18 cellular contexts compared by ENCODE assay signal in the genomic region with DNA sequence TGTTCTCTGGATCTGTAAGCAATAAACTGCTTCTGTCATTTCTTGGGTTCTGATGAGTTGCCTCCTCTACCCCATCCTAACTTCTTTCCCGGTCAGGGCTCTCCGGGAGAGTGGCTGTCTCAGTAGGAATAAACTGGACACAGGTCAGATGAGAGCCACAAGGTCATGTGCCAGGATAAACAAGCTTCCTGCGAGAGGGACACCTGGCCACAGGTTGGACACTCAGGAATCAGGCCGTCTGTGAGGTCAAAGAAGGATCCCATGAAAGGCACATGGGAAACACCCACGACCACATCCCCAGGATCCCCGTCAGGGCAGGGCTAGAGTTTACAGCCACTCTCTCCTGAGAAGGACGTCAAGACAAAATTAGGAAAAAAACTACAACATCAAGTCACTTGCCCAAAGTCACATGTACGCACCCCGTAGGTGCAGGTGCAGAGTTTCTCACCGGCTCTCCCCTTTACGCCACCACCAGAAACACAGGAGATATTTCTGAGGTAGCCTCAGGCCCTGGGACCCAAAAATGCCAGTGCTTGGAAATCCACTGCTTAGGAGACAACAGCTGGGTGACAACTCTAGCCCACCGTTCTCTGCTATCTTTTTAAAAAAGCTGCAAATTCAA. TPM values are rescaled to one million over a fixed set of nuclear protein-coding genes. Genes with fewer than 3 reads are reported as not detected.
A peak's percentile ranks its signal among the peaks of the same experiment; 100 is the strongest.
DNase-seq lines count a peak whose midpoint lies in the region; ATAC-seq and TF ChIP-seq lines count a peak whose summit lies in the region.
"Had no signal": no experiment of that assay in that cellular context is flagged by ENCODE, and none has a peak within 500 bp of the region (broad histone marks: within the 10 kb centered on the region; RNA-seq: fewer than 3 reads in every experiment).

No MANE protein-coding gene starts in this region.

- no peak for TF ChIP-seq EP300 in gastroesophageal sphincter (IDR thresholded peaks at IDR 0.05)

- ATAC-seq in activated CD8-positive, alpha-beta memory T cell treated with anti-CD3 and anti-CD28 coated beads, Interleukin-2, amount 10 ng/mL, durations not matched to agents 7 days and 5 days: no peak
- ATAC-seq in gastroesophageal sphincter (no peak), GM19351 (IDR thresholded peaks at IDR 0.05; ENCODE audit: unreplicated experiment) (no peak)

- WGBS in gastroesophageal sphincter (ENCODE audit: low coverage in 1 of 2), 2 donors: 87 to 93% methylated on average over 9 of the region's 12 CpGs

- H3K4me3 ChIP-seq in gastroesophageal sphincter: no peak overlapping the region
- H3K4me3 ChIP-seq: BLaER1 had no signal

- H3K4me3 Mint-ChIP-seq in activated CD8-positive, alpha-beta memory T cell treated with anti-CD3 and anti-CD28 coated beads, Interleukin-2, amount 10 ng/mL, durations not matched to agents 7 days and 5 days: no peak overlapping the region
- H3K4me3 Mint-ChIP-seq in glutamatergic neuron (ENCODE audit: unreplicated experiment): no peak overlapping the region
- H3K4me3 Mint-ChIP-seq in nephron: no peak overlapping the region
- H3K4me3 Mint-ChIP-seq: CD8-positive, alpha-beta memory T cell; HFFc6 had no signal

- no peaks in the 10 kb centered on the region for H3K36me3 Mint-ChIP-seq in activated CD8-positive, alpha-beta memory T cell treated with anti-CD3 and anti-CD28 coated beads, Interleukin-2, amount 10 ng/mL, durations not matched to agents 7 days and 5 days
- no peaks in the 10 kb centered on the region for H3K36me3 Mint-ChIP-seq in glutamatergic neuron (ENCODE audit: unreplicated experiment)
- H3K36me3 Mint-ChIP-seq in nephron (ENCODE audit: low read depth): peaks cover 25% of the 10 kb centered on the region
- H3K36me3 Mint-ChIP-seq: CD8-positive, alpha-beta memory T cell had no signal

- peaks cover 0 to under 1% (median 0%) of the 10 kb centered on the region in 3 donors for H3K4me1 ChIP-seq in gastroesophageal sphincter
- H3K4me1 ChIP-seq: Caco-2 had no signal

- no peaks in the 10 kb centered on the region for H3K9me3 Mint-ChIP-seq in activated CD8-positive, alpha-beta memory T cell treated with anti-CD3 and anti-CD28 coated beads, Interleukin-2, amount 10 ng/mL, durations not matched to agents 7 days and 5 days (ENCODE audit: low read depth)
- H3K9me3 Mint-ChIP-seq in glutamatergic neuron (ENCODE audit: unreplicated experiment): peaks cover 3% of the 10 kb centered on the region
- H3K9me3 Mint-ChIP-seq in nephron: no peaks in the 10 kb centered on the region
- H3K9me3 Mint-ChIP-seq: HFFc6 had no signal

- no peaks in the 10 kb centered on the region for H3K27me3 ChIP-seq in gastroesophageal sphincter
- H3K27me3 ChIP-seq: BLaER1 had no signal

- H3K27ac ChIP-seq in gastroesophageal sphincter: no peak overlapping the region
- H3K27ac ChIP-seq: 22Rv1, BLaER1, HL-60 had no signal

- no peaks in the 10 kb centered on the region for H3K9me3 ChIP-seq in gastroesophageal sphincter
- H3K9me3 ChIP-seq: BLaER1, Caco-2 had no signal

- no peak for TF ChIP-seq CTCF in glutamatergic neuron (IDR thresholded peaks at IDR 0.05; ENCODE audit: partially characterized antibody, unreplicated experiment)
- TF ChIP-seq CTCF in nephron (IDR thresholded peaks at IDR 0.05; ENCODE audit: unreplicated experiment in 3 of 3): no peak
- TF ChIP-seq CTCF in gastroesophageal sphincter (IDR thresholded peaks at IDR 0.05): no peak

- H3K27ac Mint-ChIP-seq in activated CD8-positive, alpha-beta memory T cell treated with anti-CD3 and anti-CD28 coated beads, Interleukin-2, amount 10 ng/mL, durations not matched to agents 7 days and 5 days: no peak overlapping the region
- H3K27ac Mint-ChIP-seq in glutamatergic neuron (ENCODE audit: unreplicated experiment) (peak overlapping the region; percentile 10), nephron (peak overlapping the region; percentile 20 to 44 (median 42))
- H3K27ac Mint-ChIP-seq: CD8-positive, alpha-beta memory T cell; HFFc6 had no signal

- H3K27me3 Mint-ChIP-seq in activated CD8-positive, alpha-beta memory T cell treated with anti-CD3 and anti-CD28 coated beads, Interleukin-2, amount 10 ng/mL, durations not matched to agents 7 days and 5 days: peaks cover 8% of the 10 kb centered on the region
- H3K27me3 Mint-ChIP-seq in glutamatergic neuron (ENCODE audit: unreplicated experiment) (peaks cover 5% of the 10 kb centered on the region), nephron (ENCODE audit: low read depth) (peaks cover 4% of the 10 kb centered on the region)

- CTCF ChIA-PET in activated CD8-positive, alpha-beta memory T cell treated with anti-CD3 and anti-CD28 coated beads, Interleukin-2, amount 10 ng/mL, durations not matched to agents 7 days and 5 days (lab: Charles Lee): interaction anchor here (1.0 to 1.1 kb wide), 2 partner anchors 144 to 146 kb away, joined by 3 read pairs; no protein-coding TSS in a partner anchor

- H3K4me1 Mint-ChIP-seq in activated CD8-positive, alpha-beta memory T cell treated with anti-CD3 and anti-CD28 coated beads, Interleukin-2, amount 10 ng/mL, durations not matched to agents 7 days and 5 days: peaks cover 11% of the 10 kb centered on the region
- H3K4me1 Mint-ChIP-seq in glutamatergic neuron (ENCODE audit: low read depth, unreplicated experiment) (peaks cover 19% of the 10 kb centered on the region), nephron (peaks cover 28% of the 10 kb centered on the region)

- no peak for TF ChIP-seq POLR2A in gastroesophageal sphincter (IDR thresholded peaks at IDR 0.05)

- DNase-seq in activated CD8-positive, alpha-beta memory T cell treated with anti-CD3 and anti-CD28 coated beads, Interleukin-2, amount 10 ng/mL, durations not matched to agents 7 days and 5 days: peak; percentile 23
- DNase-seq in activated CD8-positive, alpha-beta memory T cell treated with anti-CD3 and anti-CD28 coated beads for 24 hours: no peak
- DNase-seq in glutamatergic neuron (no peak), ureter (ENCODE audit: low spot score) (peak; percentile 28), NCI-H226 (no peak)
- DNase-seq: AML-193; Caco-2; CD8-positive, alpha-beta memory T cell; DND-41; GDM1; HCEC 1CT; HFFc6 had no signal

- peaks cover 0 to 29% of the 10 kb centered on the region in 2 donors for H3K36me3 ChIP-seq in gastroesophageal sphincter
- H3K36me3 ChIP-seq: BLaER1 had no signal

RNA-seq across cellular contexts. Expression of gene CCT5, which starts 28.7 kb away (rescaled TPM):
- 100 to 1,000 TPM; 270 to 342 TPM for total RNA-seq in activated CD8-positive, alpha-beta memory T cell treated with anti-CD3 and anti-CD28 coated beads, Interleukin-2, amount 10 ng/mL, durations not matched to agents 7 days and 5 days
- 284 TPM for total RNA-seq in glutamatergic neuron (ENCODE audit: unreplicated experiment)
- total RNA-seq in ureter: 158 TPM
- 100 to 1,000 TPM; 113 to 208 (median 155) TPM for total RNA-seq in gastroesophageal sphincter

RNA-seq across cellular contexts. Expression of gene CMBL, which starts 28.9 kb away (rescaled TPM):
- 1 to 10 TPM; 2.7 to 3.2 TPM for total RNA-seq in activated CD8-positive, alpha-beta memory T cell treated with anti-CD3 and anti-CD28 coated beads, Interleukin-2, amount 10 ng/mL, durations not matched to agents 7 days and 5 days
- total RNA-seq in glutamatergic neuron (ENCODE audit: unreplicated experiment): 2.2 TPM
- total RNA-seq in ureter: 20.7 TPM
- 1 to 10 TPM; 2.2 to 7.7 (median 4.4) TPM for total RNA-seq in gastroesophageal sphincter

RNA-seq across cellular contexts. Expression of gene ATPSCKMT, which starts 29.1 kb away (rescaled TPM):
- 10 to 100 TPM; 18.8 to 24.7 TPM for total RNA-seq in activated CD8-positive, alpha-beta memory T cell treated with anti-CD3 and anti-CD28 coated beads, Interleukin-2, amount 10 ng/mL, durations not matched to agents 7 days and 5 days
- total RNA-seq in glutamatergic neuron (ENCODE audit: unreplicated experiment) (17.8 TPM), ureter (27.4 TPM), gastroesophageal sphincter (10 to 100 TPM; 13.9 to 16.4 (median 15.0) TPM)

Comparison
In these comparisons a context has a peak if more than half of its experiments do, and no peak if none do; other contexts are left out.
1. DNase-seq: peak in activated CD8-positive, alpha-beta memory T cell treated with anti-CD3 and anti-CD28 coated beads, Interleukin-2, amount 10 ng/mL, durations not matched to agents 7 days and 5 days (single experiment) and ureter (single experiment); none in activated CD8-positive, alpha-beta memory T cell treated with anti-CD3 and anti-CD28 coated beads for 24 hours (single experiment), glutamatergic neuron (single experiment) and NCI-H226 (single experiment).